33 cellular contexts compared by ENCODE assay signal in genomic region chr13:79222427-79223205, GRCh38.
"Had no signal": no experiment of that assay in that cellular context is flagged by ENCODE, and none has a peak within 500 bp of the region (broad histone marks: within the 10 kb centered on the region; RNA-seq: fewer than 3 reads in every experiment).

No MANE protein-coding gene starts in this region.

- H3K27me3 Mint-ChIP-seq: activated B cell treated with CpG ODN at 0.5 μM for 24 hours had no signal

- H3K27ac Mint-ChIP-seq: activated B cell treated with CpG ODN at 0.5 μM for 24 hours; activated CD4-positive, alpha-beta memory T cell treated with anti-CD3 and anti-CD28 coated beads for 36 hours; activated CD8-positive, alpha-beta memory T cell treated with anti-CD3 and anti-CD28 coated beads, Interleukin-2, amount 10 ng/mL, durations not matched to agents 7 days and 5 days; activated CD8-positive, alpha-beta T cell treated with anti-CD3 and anti-CD28 coated beads, Interleukin-2, amount 10 ng/mL, durations not matched to agents 7 days and 5 days; activated naive CD4-positive, alpha-beta T cell treated with anti-CD3 and anti-CD28 coated beads for 36 hours; activated naive CD4-positive, alpha-beta T cell treated with anti-CD3 and anti-CD28 coated beads, Interleukin-2, amount 50 U/mL, for 72 hours; activated naive CD8-positive, alpha-beta T cell treated with anti-CD3 and anti-CD28 coated beads, Interleukin-2, amount 10 ng/mL, durations not matched to agents 7 days and 5 days; activated T-helper 1 cell treated with anti-CD3 and anti-CD28 coated beads, Interleukin-12 subunit alpha, Interleukin-12 subunit beta, Interleukin-2, Interleukin-4 antibody, amounts not matched to agents 30 ng/mL and 10 ng/mL and 1 ng/mL, durations not matched to agents 14 hours and 24 hours and 36 hours; activated T-helper 2 cell treated with anti-CD3 and anti-CD28 coated beads, Interferon-gamma antibody, Interleukin-2, Interleukin-4, amounts not matched to agents 10 μg/mL and 5 μg/mL and 100 μg/mL, durations not matched to agents 14 hours and 24 hours and 36 hours; brain; dendritic cell treated with granulocyte-macrophage colony-stimulating factor and Interleukin-4, amounts not matched to agents 40 ng/mL and 50 ng/mL, for 4 days; endodermal cell; T-cell; T-helper 1 cell treated with Interleukin-12 subunit alpha and Interleukin-12 subunit beta and Interleukin-4 antibody, amounts not matched to agents 30 μg/mL and 1 μg/mL, for 36 hours had no signal

- H3K27ac ChIP-seq: ascending aorta, breast epithelium, coronary artery, dorsolateral prefrontal cortex, esophagus muscularis mucosa, gastroesophageal sphincter, heart right ventricle, hepatocyte, WERI-Rb-1 had no signal

- ATAC-seq: activated CD4-positive, CD25-positive, alpha-beta regulatory T cell treated with anti-CD3 and anti-CD28 coated beads, Interleukin-2, amount 50 U/mL, for 24 hours; activated CD8-positive, alpha-beta memory T cell treated with anti-CD3 and anti-CD28 coated beads, Interleukin-2, amount 10 ng/mL, durations not matched to agents 7 days and 5 days; activated CD8-positive, alpha-beta T cell treated with anti-CD3 and anti-CD28 coated beads, Interleukin-2, amount 10 ng/mL, durations not matched to agents 7 days and 5 days; activated naive CD4-positive, alpha-beta T cell treated with anti-CD3 and anti-CD28 coated beads, Interleukin-2, amount 50 U/mL, for 72 hours; gastroesophageal sphincter; heart right ventricle; T-cell had no signal

- H3K4me3 Mint-ChIP-seq: activated B cell treated with CpG ODN at 0.5 μM for 24 hours; activated CD4-positive, alpha-beta memory T cell treated with anti-CD3 and anti-CD28 coated beads for 36 hours; activated CD8-positive, alpha-beta memory T cell treated with anti-CD3 and anti-CD28 coated beads, Interleukin-2, amount 10 ng/mL, durations not matched to agents 7 days and 5 days; activated CD8-positive, alpha-beta T cell treated with anti-CD3 and anti-CD28 coated beads, Interleukin-2, amount 10 ng/mL, durations not matched to agents 7 days and 5 days; activated naive CD4-positive, alpha-beta T cell treated with anti-CD3 and anti-CD28 coated beads for 36 hours; activated naive CD8-positive, alpha-beta T cell treated with anti-CD3 and anti-CD28 coated beads, Interleukin-2, amount 10 ng/mL, durations not matched to agents 7 days and 5 days; activated T-helper 1 cell treated with anti-CD3 and anti-CD28 coated beads, Interleukin-12 subunit alpha, Interleukin-12 subunit beta, Interleukin-2, Interleukin-4 antibody, amounts not matched to agents 30 ng/mL and 10 ng/mL and 1 ng/mL, durations not matched to agents 14 hours and 24 hours and 36 hours; brain; central memory CD8-positive, alpha-beta T cell; dendritic cell treated with granulocyte-macrophage colony-stimulating factor and Interleukin-4, amounts not matched to agents 40 ng/mL and 50 ng/mL, for 4 days; endodermal cell; T-cell; T-helper 1 cell treated with Interleukin-12 subunit alpha and Interleukin-12 subunit beta and Interleukin-4 antibody, amounts not matched to agents 30 μg/mL and 1 μg/mL, for 36 hours had no signal

- H3K9me3 Mint-ChIP-seq: activated B cell treated with CpG ODN at 0.5 μM for 24 hours; activated CD4-positive, alpha-beta memory T cell treated with anti-CD3 and anti-CD28 coated beads for 36 hours; activated naive CD4-positive, alpha-beta T cell treated with anti-CD3 and anti-CD28 coated beads for 36 hours; activated naive CD4-positive, alpha-beta T cell treated with anti-CD3 and anti-CD28 coated beads, Interleukin-2, amount 50 U/mL, for 72 hours; activated naive CD8-positive, alpha-beta T cell treated with anti-CD3 and anti-CD28 coated beads, Interleukin-2, amount 10 ng/mL, durations not matched to agents 7 days and 5 days; activated T-helper 1 cell treated with anti-CD3 and anti-CD28 coated beads, Interleukin-12 subunit alpha, Interleukin-12 subunit beta, Interleukin-2, Interleukin-4 antibody, amounts not matched to agents 30 ng/mL and 10 ng/mL and 1 ng/mL, durations not matched to agents 14 hours and 24 hours and 36 hours; activated T-helper 2 cell treated with anti-CD3 and anti-CD28 coated beads, Interferon-gamma antibody, Interleukin-2, Interleukin-4, amounts not matched to agents 10 μg/mL and 5 μg/mL and 100 μg/mL, durations not matched to agents 14 hours and 24 hours and 36 hours; brain; central memory CD8-positive, alpha-beta T cell; endodermal cell; T-cell; T-helper 1 cell treated with Interleukin-12 subunit alpha and Interleukin-12 subunit beta and Interleukin-4 antibody, amounts not matched to agents 30 μg/mL and 1 μg/mL, for 36 hours had no signal

- H3K27me3 ChIP-seq: ascending aorta, breast epithelium, esophagus muscularis mucosa, gastroesophageal sphincter, hepatocyte had no signal

- H3K36me3 ChIP-seq: ascending aorta, breast epithelium, esophagus muscularis mucosa, gastroesophageal sphincter, heart right ventricle, WERI-Rb-1 had no signal

- H3K4me3 ChIP-seq: ascending aorta, breast epithelium, coronary artery, dorsolateral prefrontal cortex, esophagus muscularis mucosa, gastroesophageal sphincter, heart right ventricle, hepatocyte had no signal

- DNase-seq: activated B cell treated with CpG ODN at 0.5 μM for 24 hours; activated CD4-positive, alpha-beta memory T cell treated with anti-CD3 and anti-CD28 coated beads for 36 hours; activated CD4-positive, alpha-beta T cell treated with anti-CD3 and anti-CD28 coated beads for 48 hours; activated CD8-positive, alpha-beta memory T cell treated with anti-CD3 and anti-CD28 coated beads, Interleukin-2, amount 10 ng/mL, durations not matched to agents 7 days and 5 days; activated CD8-positive, alpha-beta memory T cell treated with anti-CD3 and anti-CD28 coated beads, Interleukin-2, amount 50 U/mL, for 4 hours; activated CD8-positive, alpha-beta T cell treated with anti-CD3 and anti-CD28 coated beads, Interleukin-2, amount 10 ng/mL, durations not matched to agents 7 days and 5 days; activated effector memory CD4-positive, alpha-beta T cell treated with anti-CD3 and anti-CD28 coated beads, Interleukin-2, amount 50 U/mL, for 16 hours; activated naive CD4-positive, alpha-beta T cell treated with anti-CD3 and anti-CD28 coated beads for 36 hours; activated naive CD8-positive, alpha-beta T cell treated with anti-CD3 and anti-CD28 coated beads, Interleukin-2, amount 10 ng/mL, durations not matched to agents 7 days and 5 days; activated T-cell treated with anti-CD3 and anti-CD28 coated beads, Interleukin-2, amount 50 U/mL, for 1 hour; activated T-cell treated with anti-CD3 and anti-CD28 coated beads, Interleukin-2, amount 50 U/mL, for 48 hours; dorsolateral prefrontal cortex; effector memory CD4-positive, alpha-beta T cell; endodermal cell; foreskin melanocyte; heart right ventricle; T-cell; T1000; WERI-Rb-1 had no signal

- H3K4me1 Mint-ChIP-seq: activated naive CD8-positive, alpha-beta T cell treated with anti-CD3 and anti-CD28 coated beads, Interleukin-2, amount 10 ng/mL, durations not matched to agents 7 days and 5 days; central memory CD8-positive, alpha-beta T cell; T-cell had no signal

- H3K36me3 Mint-ChIP-seq: activated CD4-positive, alpha-beta memory T cell treated with anti-CD3 and anti-CD28 coated beads for 36 hours; activated CD8-positive, alpha-beta memory T cell treated with anti-CD3 and anti-CD28 coated beads, Interleukin-2, amount 10 ng/mL, durations not matched to agents 7 days and 5 days; activated naive CD4-positive, alpha-beta T cell treated with anti-CD3 and anti-CD28 coated beads, Interleukin-2, amount 50 U/mL, for 72 hours; activated naive CD8-positive, alpha-beta T cell treated with anti-CD3 and anti-CD28 coated beads, Interleukin-2, amount 10 ng/mL, durations not matched to agents 7 days and 5 days; brain; T-cell had no signal
